1 cellular context compared by ENCODE assay signal in genomic region chr6:154733610-154734379, GRCh38.
TF ChIP-seq lines count a peak whose summit lies in the region.

No MANE protein-coding gene starts in this region.

TF ChIP-seq in K562, 482 proteins besides CTCF, POLR2A, EP300 and RAD21 (continued from another document and continues in another):
- TF ChIP-seq STAT6 (CRISPR knock-in tag; IDR thresholded peaks at IDR 0.05) (no peak), CREM (IDR thresholded peaks at IDR 0.05; ENCODE audit: low read depth) (peak; percentile 76), MYBL2 (IDR thresholded peaks at IDR 0.05; ENCODE audit: low read depth) (no peak), MYBL2 (CRISPR knock-in tag; IDR thresholded peaks at IDR 0.05; ENCODE audit: borderline replicate concordance) (no peak), FOSL1 (tag; conservative IDR thresholded peaks at IDR 0.05) (no peak), TSHZ1 (CRISPR knock-in tag; IDR thresholded peaks at IDR 0.05) (no peak), RREB1 (CRISPR knock-in tag; IDR thresholded peaks at IDR 0.05) (no peak), ZNF282 (CRISPR knock-in tag; IDR thresholded peaks at IDR 0.05) (0 out of 2 replicates have a peak, but pooled peaks have one; percentile 22), MEF2D (tag; conservative IDR thresholded peaks at IDR 0.05; ENCODE audit: low read depth) (no peak), MCM5 (IDR thresholded peaks at IDR 0.05; ENCODE audit: low read depth) (no peak), GATAD2A (IDR thresholded peaks at IDR 0.05) (peak; percentile 68; the same call in 1 of the 2 replicates), ZNF740 (CRISPR knock-in tag; IDR thresholded peaks at IDR 0.05) (peak; percentile 94), ZNF740 (tag; IDR thresholded peaks at IDR 0.05) (peak in 1 of 2 experiments; percentile 59; a peak in 1 of 4 replicates), SP2 (IDR thresholded peaks at IDR 0.05; ENCODE audit: extremely low read depth, low read depth, low read length, poor library complexity, severe bottlenecking) (peak; percentile 43), SIN3B (IDR thresholded peaks at IDR 0.05; ENCODE audit: low read depth) (0 out of 2 replicates have a peak, but pooled peaks have one; percentile 40), BRF2 (IDR thresholded peaks at IDR 0.05; ENCODE audit: borderline replicate concordance, insufficient read depth, insufficient read length) (no peak), ZSCAN29 (IDR thresholded peaks at IDR 0.05) (no peak; the same call in 1 of the 2 replicates), ZNF589 (CRISPR knock-in tag; IDR thresholded peaks at IDR 0.05; ENCODE audit: low read depth) (0 out of 2 replicates have a peak, but pooled peaks have one; percentile 4), SAP30 (IDR thresholded peaks at IDR 0.05; ENCODE audit: borderline replicate concordance, insufficient read depth, low read depth, low read length, poor library complexity, severe bottlenecking) (peak; percentile 45), ZNF277 (CRISPR knock-in tag; IDR thresholded peaks at IDR 0.05; ENCODE audit: borderline replicate concordance) (no peak)
- TF ChIP-seq, protein P1, sequence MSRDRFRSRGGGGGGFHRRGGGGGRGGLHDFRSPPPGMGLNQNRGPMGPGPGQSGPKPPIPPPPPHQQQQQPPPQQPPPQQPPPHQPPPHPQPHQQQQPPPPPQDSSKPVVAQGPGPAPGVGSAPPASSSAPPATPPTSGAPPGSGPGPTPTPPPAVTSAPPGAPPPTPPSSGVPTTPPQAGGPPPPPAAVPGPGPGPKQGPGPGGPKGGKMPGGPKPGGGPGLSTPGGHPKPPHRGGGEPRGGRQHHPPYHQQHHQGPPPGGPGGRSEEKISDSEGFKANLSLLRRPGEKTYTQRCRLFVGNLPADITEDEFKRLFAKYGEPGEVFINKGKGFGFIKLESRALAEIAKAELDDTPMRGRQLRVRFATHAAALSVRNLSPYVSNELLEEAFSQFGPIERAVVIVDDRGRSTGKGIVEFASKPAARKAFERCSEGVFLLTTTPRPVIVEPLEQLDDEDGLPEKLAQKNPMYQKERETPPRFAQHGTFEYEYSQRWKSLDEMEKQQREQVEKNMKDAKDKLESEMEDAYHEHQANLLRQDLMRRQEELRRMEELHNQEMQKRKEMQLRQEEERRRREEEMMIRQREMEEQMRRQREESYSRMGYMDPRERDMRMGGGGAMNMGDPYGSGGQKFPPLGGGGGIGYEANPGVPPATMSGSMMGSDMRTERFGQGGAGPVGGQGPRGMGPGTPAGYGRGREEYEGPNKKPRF (IDR thresholded peaks at IDR 0.05; ENCODE audit: low read depth, low read length): no peak
